In the genomic region with DNA sequence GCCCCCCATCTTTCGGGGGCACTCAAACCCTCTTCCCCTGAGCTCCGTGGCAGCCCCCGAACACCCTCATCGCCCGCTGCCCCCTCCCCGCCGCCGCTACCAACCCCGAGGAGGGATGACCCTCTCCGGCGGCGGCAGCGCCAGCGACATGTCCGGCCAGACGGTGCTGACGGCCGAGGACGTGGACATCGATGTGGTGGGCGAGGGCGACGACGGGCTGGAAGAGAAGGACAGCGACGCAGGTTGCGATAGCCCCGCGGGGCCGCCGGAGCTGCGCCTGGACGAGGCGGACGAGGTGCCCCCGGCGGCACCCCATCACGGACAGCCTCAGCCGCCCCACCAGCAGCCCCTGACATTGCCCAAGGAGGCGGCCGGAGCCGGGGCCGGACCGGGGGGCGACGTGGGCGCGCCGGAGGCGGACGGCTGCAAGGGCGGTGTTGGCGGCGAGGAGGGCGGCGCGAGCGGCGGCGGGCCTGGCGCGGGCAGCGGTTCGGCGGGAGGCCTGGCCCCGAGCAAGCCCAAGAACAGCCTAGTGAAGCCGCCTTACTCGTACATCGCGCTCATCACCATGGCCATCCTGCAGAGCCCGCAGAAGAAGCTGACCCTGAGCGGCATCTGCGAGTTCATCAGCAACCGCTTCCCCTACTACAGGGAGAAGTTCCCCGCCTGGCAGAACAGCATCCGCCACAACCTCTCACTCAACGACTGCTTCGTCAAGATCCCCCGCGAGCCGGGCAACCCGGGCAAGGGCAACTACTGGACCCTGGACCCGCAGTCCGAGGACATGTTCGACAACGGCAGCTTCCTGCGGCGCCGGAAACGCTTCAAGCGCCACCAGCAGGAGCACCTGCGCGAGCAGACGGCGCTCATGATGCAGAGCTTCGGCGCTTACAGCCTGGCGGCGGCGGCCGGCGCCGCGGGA, we compare ENCODE assay signal across 10 cellular contexts. TPM values are rescaled to one million over a fixed set of nuclear protein-coding genes. Genes with fewer than 3 reads are reported as not detected.
DNase-seq lines count a peak whose midpoint lies in the region; ATAC-seq and TF ChIP-seq lines count a peak whose summit lies in the region.
"Had no signal": no experiment of that assay in that cellular context is flagged by ENCODE, and none has a peak within 500 bp of the region (broad histone marks: within the 10 kb centered on the region; RNA-seq: fewer than 3 reads in every experiment).

No MANE protein-coding gene starts in this region.

- peak overlapping the region in 6 of 9 donors; percentile 28 to 84 (median 75) for H3K27ac Mint-ChIP-seq in naive thymus-derived CD4-positive, alpha-beta T cell

- peaks cover 0 to 36% (median 5%) of the 10 kb centered on the region in 5 donors for H3K36me3 Mint-ChIP-seq in naive thymus-derived CD4-positive, alpha-beta T cell

- no peak for TF ChIP-seq CTCF in coronary artery (IDR thresholded peaks at IDR 0.05)

- POLR2A ChIA-PET in naive thymus-derived CD4-positive, alpha-beta T cell (lab: Charles Lee): no interaction called here

- H3K4me1 Mint-ChIP-seq in naive thymus-derived CD4-positive, alpha-beta T cell: peaks cover 7 to 74% (median 51%) of the 10 kb centered on the region in 7 donors

- DNase-seq in AG20443 (ENCODE audit: low spot score) (peak; percentile 26), H7 (peak; percentile 73), RPMI7951 (ENCODE audit: low read depth) (peak; percentile 33), coronary artery (ENCODE audit: low spot score) (no peak), HuH-7 (ENCODE audit: low spot score) (no peak), iPS-NIHi7 (ENCODE audit: extremely low spot score) (no peak)
- peak in 7 of 9 donors; percentile 41 to 69 (median 61) for DNase-seq in naive thymus-derived CD4-positive, alpha-beta T cell

- ATAC-seq in naive thymus-derived CD4-positive, alpha-beta T cell: peak; percentile 60
- ATAC-seq in HG02970 (IDR thresholded peaks at IDR 0.05; ENCODE audit: low FRiP score, unreplicated experiment): no peak

- peak overlapping the region in 1 of 2 donors; percentile 48 for H3K27ac ChIP-seq in coronary artery
- no peak overlapping the region for H3K27ac ChIP-seq in naive thymus-derived CD4-positive, alpha-beta T cell (ENCODE audit: low read depth, low read length)
- H3K27ac ChIP-seq: body of pancreas had no signal

- no peaks in the 10 kb centered on the region for H3K36me3 ChIP-seq in H7 (replicated peaks; ENCODE audit: control insufficient read depth, insufficient read depth, low read length)
- no peaks in the 10 kb centered on the region for H3K36me3 ChIP-seq in naive thymus-derived CD4-positive, alpha-beta T cell (ENCODE audit: control insufficient read depth in 2 of 3, insufficient read depth in 3 of 3, low read length in 3 of 3)

- H3K4me3 ChIP-seq in H7 (ENCODE audit: insufficient read depth, low read depth, low read length) (peak overlapping the region; percentile 91), coronary artery (peak overlapping the region; percentile 82)
- peak overlapping the region; percentile 40 for H3K4me3 ChIP-seq in naive thymus-derived CD4-positive, alpha-beta T cell (ENCODE audit: low read length)

- intact Hi-C loops in naive thymus-derived CD4-positive, alpha-beta T cell (cut with micrococcal nuclease): loop anchor here in 1 of 2 donors (2.0 to 5.0 kb wide), 3 partner anchors 44 to 924 kb away; a partner anchor contains a TSS

- peaks cover 3 to 75% (median 39%) of the 10 kb centered on the region in 11 donors for H3K9me3 Mint-ChIP-seq in naive thymus-derived CD4-positive, alpha-beta T cell

- peak overlapping the region; percentile 72 to 89 (median 84) for H3K4me3 Mint-ChIP-seq in naive thymus-derived CD4-positive, alpha-beta T cell

- peaks cover 8 to 13% of the 10 kb centered on the region in 2 donors for H3K4me1 ChIP-seq in naive thymus-derived CD4-positive, alpha-beta T cell (ENCODE audit: control insufficient read depth in 2 of 2, insufficient read depth in 2 of 2, low read length in 2 of 2)

- CTCF ChIA-PET in naive thymus-derived CD4-positive, alpha-beta T cell (lab: Charles Lee): no interaction called here

- H3K27me3 Mint-ChIP-seq in naive thymus-derived CD4-positive, alpha-beta T cell: peaks cover 66 to 85% (median 79%) of the 10 kb centered on the region in 5 donors

- H3K27me3 ChIP-seq in H7 (ENCODE audit: control insufficient read depth, insufficient read depth, low read length): peaks cover 71% of the 10 kb centered on the region
- H3K27me3 ChIP-seq in naive thymus-derived CD4-positive, alpha-beta T cell (ENCODE audit: control insufficient read depth in 2 of 2, insufficient read depth in 2 of 2, low read length in 2 of 2): peaks cover 44 to 77% of the 10 kb centered on the region in 2 donors

- peaks cover 0 to 28% (median 0%) of the 10 kb centered on the region in 3 experiments for H3K9me3 ChIP-seq in naive thymus-derived CD4-positive, alpha-beta T cell (ENCODE audit: control insufficient read depth in 2 of 3, low read length in 3 of 3)
- H3K9me3 ChIP-seq: body of pancreas had no signal

RNA-seq across cellular contexts. Expression of a gene that starts 0.8 kb away (rescaled TPM):
- total RNA-seq in H7 (2014; rRNA removed; shearing (Covaris generic)): 41.1 and 41.2 TPM in 2 replicates
- total RNA-seq in RPMI7951 (2014; rRNA removed; shearing (Covaris generic)): 0.96 and 1.2 TPM in 2 replicates
- not detected for total RNA-seq in naive thymus-derived CD4-positive, alpha-beta T cell
- not detected for polyA plus RNA-seq in naive thymus-derived CD4-positive, alpha-beta T cell
- total RNA-seq: subcutaneous adipose tissue had no signal

RNA-seq across cellular contexts. Expression of a gene that starts 44.2 kb away (rescaled TPM):
- 22.7 and 24.1 TPM in 2 replicates for total RNA-seq in H7 (2014; rRNA removed; shearing (Covaris generic))
- 15.3 and 26.3 TPM in 2 replicates for total RNA-seq in RPMI7951 (2014; rRNA removed; shearing (Covaris generic))
- 10 to 100 TPM; 16.1 to 29.8 (median 27.3) TPM for total RNA-seq in naive thymus-derived CD4-positive, alpha-beta T cell
- polyA plus RNA-seq in naive thymus-derived CD4-positive, alpha-beta T cell: 10 to 100 TPM; 21.0 to 25.1 TPM

Comparison
In these comparisons a context has a peak if more than half of its experiments do, and no peak if none do; other contexts are left out.
1. DNase-seq: peak in AG20443 (single experiment), H7 (single experiment), RPMI7951 (single experiment) and naive thymus-derived CD4-positive, alpha-beta T cell (7 of 9); none in coronary artery (single experiment), HuH-7 (single experiment) and iPS-NIHi7 (single experiment).
2. H3K4me3 ChIP-seq: peak in every context shown above with its lines; median percentile 91 in H7; 82 in coronary artery; 40 in naive thymus-derived CD4-positive, alpha-beta T cell.
3. RNA of a gene that starts 0.8 kb away (total RNA-seq): 41.1 to 41.2 TPM in H7; 0.96 to 1.2 TPM in RPMI7951 and not detected in naive thymus-derived CD4-positive, alpha-beta T cell; every median in the first group is over 10 times any median in the second.